10 cellular contexts compared by ENCODE assay signal in genomic region chr4:113394108-113394729, GRCh38.
DNase-seq lines count a peak whose midpoint lies in the region; ATAC-seq and TF ChIP-seq lines count a peak whose summit lies in the region.
"Had no signal": no experiment of that assay in that cellular context is flagged by ENCODE, and none has a peak within 500 bp of the region (broad histone marks: within the 10 kb centered on the region; RNA-seq: fewer than 3 reads in every experiment).

No MANE protein-coding gene starts in this region.

- POLR2A ChIA-PET in HEK293 (lab: Yijun Ruan, JAX), result no interaction called here

- no peaks in the 10 kb centered on the region for H3K27me3 ChIP-seq in subcutaneous abdominal adipose tissue (ENCODE audit: control insufficient read depth in 5 of 5, insufficient read depth in 4 of 5, low read length in 5 of 5)

- DNase-seq in NCI-H748 (lab: John Stamatoyannopoulos, UW; ENCODE audit: unreplicated experiment), result no peak

- TF ChIP-seq CTCF in HEK293 (tag by site-specific recombination; IDR thresholded peaks at IDR 0.05) (no peak), VCaP (conservative IDR thresholded peaks at IDR 0.05) (no peak)

- H3K36me3 ChIP-seq in HEK293 (ENCODE audit: control insufficient read depth in 2 of 2, insufficient read depth in 1 of 2, low read length in 2 of 2), result no peaks in the 10 kb centered on the region
- no peaks in the 10 kb centered on the region for H3K36me3 ChIP-seq in subcutaneous abdominal adipose tissue (ENCODE audit: control insufficient read depth in 5 of 5, insufficient read depth in 5 of 5, low read length in 5 of 5)

- no peaks in the 10 kb centered on the region for H3K9me3 ChIP-seq in HEK293 (ENCODE audit: control insufficient read depth, insufficient read depth, low read depth, low read length)
- no peaks in the 10 kb centered on the region for H3K9me3 ChIP-seq in subcutaneous abdominal adipose tissue (ENCODE audit: control insufficient read depth in 5 of 5, low read length in 5 of 5)
- H3K9me3 ChIP-seq: A549, SK-N-SH had no signal

- H3K4me3 ChIP-seq in HEK293 (ENCODE audit: low read depth, low read length), result no peak overlapping the region
- no peak overlapping the region for H3K4me3 ChIP-seq in subcutaneous abdominal adipose tissue (ENCODE audit: low read depth in 1 of 5, low read length in 5 of 5)
- H3K4me3 ChIP-seq: A549, GM23248 had no signal

- H3K4me1 ChIP-seq in HEK293 (ENCODE audit: control insufficient read depth, insufficient read depth, low read length) (no peaks in the 10 kb centered on the region), subcutaneous abdominal adipose tissue (ENCODE audit: control insufficient read depth in 5 of 5, insufficient read depth in 5 of 5, low read length in 5 of 5) (peaks cover 0 to 9% (median 3%) of the 10 kb centered on the region in 5 donors)
- H3K4me1 ChIP-seq: A549 had no signal

- ATAC-seq in GM18511 (IDR thresholded peaks at IDR 0.05; ENCODE audit: unreplicated experiment) (peak; percentile 12), GM21825 (IDR thresholded peaks at IDR 0.05; ENCODE audit: unreplicated experiment) (no peak), GM21447 (IDR thresholded peaks at IDR 0.05; ENCODE audit: unreplicated experiment) (no peak)

- no peak overlapping the region for H3K27ac ChIP-seq in HEK293 (ENCODE audit: extremely low read depth, low read depth, low read length)
- H3K27ac ChIP-seq in VCaP, result peak overlapping the region; percentile 68
- H3K27ac ChIP-seq in subcutaneous abdominal adipose tissue (ENCODE audit: low read depth, low read length), result peak overlapping the region; percentile 13
- H3K27ac ChIP-seq: GM23248 had no signal

- CTCF ChIA-PET in HEK293 (lab: Yijun Ruan, JAX), result interaction anchor here (0.5 to 3.9 kb wide), 22 partner anchors 10 to 1319 kb away, joined by 3 to 21 read pairs (median 3); no protein-coding TSS in a partner anchor

- H3K9ac ChIP-seq in subcutaneous abdominal adipose tissue (ENCODE audit: low read length in 5 of 5), result no peak overlapping the region
- H3K9ac ChIP-seq: SK-N-SH had no signal

TF ChIP-seq in HEK293, 187 proteins besides CTCF, POLR2A, EP300 and RAD21:
- TF ChIP-seq ZNF366 (tag by site-specific recombination; conservative IDR thresholded peaks at IDR 0.05) (peak; percentile 79), ELK4 (IDR thresholded peaks at IDR 0.05; ENCODE audit: borderline replicate concordance, low read depth, low read length) (no peak)
